9 cellular contexts compared by ENCODE assay signal in genomic region chr1:113813218-113813617, GRCh38.
DNase-seq lines count a peak whose midpoint lies in the region; ATAC-seq and TF ChIP-seq lines count a peak whose summit lies in the region.
"Had no signal": no experiment of that assay in that cellular context is flagged by ENCODE, and none has a peak within 500 bp of the region (broad histone marks: within the 10 kb centered on the region; RNA-seq: fewer than 3 reads in every experiment).

No MANE protein-coding gene starts in this region.

- DNase-seq in central memory CD8-positive, alpha-beta T cell (ENCODE audit: low spot score in 2 of 2): no peak
- DNase-seq in anterior cingulate cortex (lab: John Stamatoyannopoulos, UW): no peak
- DNase-seq: activated CD8-positive, alpha-beta memory T cell treated with anti-CD3 and anti-CD28 coated beads, Interleukin-2, amount 50 U/mL, for 48 hours; NCI-H1417 had no signal

- peaks cover 37% of the 10 kb centered on the region for H3K36me3 ChIP-seq in DOHH2 (ENCODE audit: control insufficient read depth, low read length)
- H3K36me3 ChIP-seq in Loucy (ENCODE audit: insufficient read depth, low read length): no peaks in the 10 kb centered on the region; the same call in 1 of the 2 replicates
- H3K36me3 ChIP-seq in parathyroid adenoma (ENCODE audit: control insufficient read depth, insufficient read depth, low read length): no peaks in the 10 kb centered on the region

- H3K4me3 ChIP-seq in DOHH2 (ENCODE audit: low read length) (peak overlapping the region; percentile 94), Loucy (ENCODE audit: low read length, poor library complexity, severe bottlenecking) (peak overlapping the region; percentile 72), parathyroid adenoma (ENCODE audit: low read depth, low read length) (no peak overlapping the region)

- H3K4me3 Mint-ChIP-seq in central memory CD8-positive, alpha-beta T cell: peak overlapping the region; percentile 90

- H3K4me1 ChIP-seq in DOHH2 (ENCODE audit: control insufficient read depth, low read length) (peaks cover 38% of the 10 kb centered on the region), Loucy (ENCODE audit: insufficient read depth, low read length, poor library complexity, severe bottlenecking) (peaks cover 34% of the 10 kb centered on the region), parathyroid adenoma (peaks cover 3% of the 10 kb centered on the region)

- peaks cover 32% of the 10 kb centered on the region for H3K36me3 Mint-ChIP-seq in central memory CD8-positive, alpha-beta T cell (ENCODE audit: insufficient read depth)

- H3K27me3 Mint-ChIP-seq in central memory CD8-positive, alpha-beta T cell: no peaks in the 10 kb centered on the region

- H2AFZ ChIP-seq in Loucy (ENCODE audit: low read length) (no peak overlapping the region), parathyroid adenoma (peak overlapping the region; percentile 82)

- H3K79me2 ChIP-seq in DOHH2 (ENCODE audit: control insufficient read depth, low read length) (peaks cover 39% of the 10 kb centered on the region), Loucy (ENCODE audit: insufficient read depth, low read length) (peaks cover 41% of the 10 kb centered on the region), parathyroid adenoma (peaks cover 10% of the 10 kb centered on the region)

- no peaks in the 10 kb centered on the region for H3K9me3 ChIP-seq in DOHH2 (ENCODE audit: control insufficient read depth, insufficient read depth, low read length)
- no peaks in the 10 kb centered on the region for H3K9me3 ChIP-seq in Loucy (ENCODE audit: insufficient read depth, low read depth, low read length)
- H3K9me3 ChIP-seq in parathyroid adenoma (ENCODE audit: control insufficient read depth, low read length): no peaks in the 10 kb centered on the region

- H3K27me3 ChIP-seq in DOHH2 (ENCODE audit: control insufficient read depth, low read length): no peaks in the 10 kb centered on the region
- no peaks in the 10 kb centered on the region for H3K27me3 ChIP-seq in Loucy (ENCODE audit: insufficient read depth, low read length, poor library complexity, severe bottlenecking)
- no peaks in the 10 kb centered on the region for H3K27me3 ChIP-seq in parathyroid adenoma (ENCODE audit: control insufficient read depth, insufficient read depth, low read length)

- peak overlapping the region; percentile 97 for H3K27ac Mint-ChIP-seq in central memory CD8-positive, alpha-beta T cell (ENCODE audit: low read depth)

- H3F3A ChIP-seq in DOHH2 (ENCODE audit: control insufficient read depth, insufficient read depth): peaks cover 18% of the 10 kb centered on the region
- peaks cover 5% of the 10 kb centered on the region; the same call in 1 of the 2 replicates for H3F3A ChIP-seq in Loucy (ENCODE audit: low read depth)

- no peaks in the 10 kb centered on the region for H3K9me3 Mint-ChIP-seq in central memory CD8-positive, alpha-beta T cell

- H3K9me2 ChIP-seq in DOHH2 (replicated peaks; ENCODE audit: control insufficient read depth, low read length) (no peaks in the 10 kb centered on the region), Loucy (replicated peaks; ENCODE audit: low read depth, low read length) (no peaks in the 10 kb centered on the region)

- H3K4me1 Mint-ChIP-seq in central memory CD8-positive, alpha-beta T cell: peaks cover 29% of the 10 kb centered on the region

- H4K20me1 ChIP-seq in DOHH2 (ENCODE audit: control insufficient read depth, insufficient read depth, low read depth, low read length): 0 out of 2 replicates have a peak, but pooled peaks cover 5% of the 10 kb centered on the region
- H4K20me1 ChIP-seq in Loucy (ENCODE audit: insufficient read depth, low read length, poor library complexity, severe bottlenecking): peaks cover 36% of the 10 kb centered on the region

- H3K9ac ChIP-seq in Loucy (ENCODE audit: low read depth, low read length, poor library complexity, severe bottlenecking): peak overlapping the region; percentile 84
- H3K9ac ChIP-seq in parathyroid adenoma: no peak overlapping the region

- TF ChIP-seq CTCF in DOHH2 (IDR thresholded peaks at IDR 0.05; ENCODE audit: low read depth, low read length, poor library complexity, severe bottlenecking): no peak
- no peak for TF ChIP-seq CTCF in Loucy (conservative IDR thresholded peaks at IDR 0.05; ENCODE audit: low read length)
- TF ChIP-seq CTCF in parathyroid adenoma (IDR thresholded peaks at IDR 0.05): no peak

- ATAC-seq in central memory CD8-positive, alpha-beta T cell (replicated peaks; ENCODE audit: extremely low read depth, poor library complexity, severe bottlenecking): no peak
- ATAC-seq in HG03039 (IDR thresholded peaks at IDR 0.05; ENCODE audit: unreplicated experiment): no peak
- ATAC-seq in HG03439 (IDR thresholded peaks at IDR 0.05; ENCODE audit: unreplicated experiment): no peak

- H3K27ac ChIP-seq in DOHH2 (ENCODE audit: low read depth, low read length) (peak overlapping the region; percentile 89), parathyroid adenoma (no peak overlapping the region)

- H3K4me2 ChIP-seq in DOHH2 (ENCODE audit: low read length) (peak overlapping the region; percentile 82), Loucy (ENCODE audit: low read depth, low read length, poor library complexity, severe bottlenecking) (peak overlapping the region; percentile 70), parathyroid adenoma (ENCODE audit: low read length) (no peak overlapping the region)
